10 cellular contexts compared by ENCODE assay signal in the genomic region with DNA sequence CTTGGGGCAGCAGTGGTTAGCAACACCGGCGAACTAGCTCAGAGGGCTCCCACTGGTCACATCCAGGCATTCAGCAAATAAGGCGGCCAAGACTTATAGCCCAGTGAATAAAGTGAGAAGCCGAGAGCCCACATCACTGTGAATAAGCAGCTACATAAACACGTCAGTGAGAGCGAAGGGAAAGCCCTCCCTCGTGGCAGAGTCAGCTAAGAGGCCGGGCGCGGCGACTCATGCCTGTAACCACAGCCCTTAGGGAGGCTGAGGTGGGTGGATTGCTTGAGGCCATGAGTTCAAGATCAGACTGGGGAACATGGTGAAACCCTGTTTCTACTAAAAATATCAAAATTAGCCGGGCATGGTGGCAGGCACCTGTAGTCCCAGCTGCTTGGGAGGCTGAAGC. TPM values are rescaled to one million over a fixed set of nuclear protein-coding genes. Genes with fewer than 3 reads are reported as not detected.
DNase-seq lines count a peak whose midpoint lies in the region; ATAC-seq and TF ChIP-seq lines count a peak whose summit lies in the region.
"Had no signal": no experiment of that assay in that cellular context is flagged by ENCODE, and none has a peak within 500 bp of the region (broad histone marks: within the 10 kb centered on the region; RNA-seq: fewer than 3 reads in every experiment).

No MANE protein-coding gene starts in this region.

- H3K4me2 ChIP-seq in IMR-90 (ENCODE audit: low read depth, low read length) = no peak overlapping the region
- H3K4me2 ChIP-seq: KMS-11 had no signal

- H3K36me3 ChIP-seq in IMR-90 (ENCODE audit: control insufficient read depth, insufficient read depth, low read length) (peaks cover 24% of the 10 kb centered on the region), sigmoid colon (peaks cover 0 to 33% (median 8%) of the 10 kb centered on the region in 4 donors)
- H3K36me3 ChIP-seq: breast epithelium had no signal

- no peak overlapping the region for H2BK120ac ChIP-seq in IMR-90 (ENCODE audit: low read depth, low read length)

- H3K14ac ChIP-seq in IMR-90 (replicated peaks; ENCODE audit: low read depth, low read length) = no peak overlapping the region

- no peak overlapping the region for H3K4me3 ChIP-seq in IMR-90 (ENCODE audit: insufficient read depth, low read depth, low read length)
- no peak overlapping the region for H3K4me3 ChIP-seq in fibroblast of mammary gland (ENCODE audit: control insufficient read depth, low read depth, low read length)
- no peak overlapping the region for H3K4me3 ChIP-seq in sigmoid colon
- H3K4me3 ChIP-seq: breast epithelium had no signal

- CTCF ChIA-PET in IMR-90 (lab: Yijun Ruan, JAX) = no interaction called here

- DNase-seq in IMR-90 (peak; percentile 86), fibroblast of mammary gland (ENCODE audit: low read depth) (peak; percentile 77), NCI-H748 (lab: John Stamatoyannopoulos, UW; ENCODE audit: unreplicated experiment) (no peak), AG20443 (ENCODE audit: low spot score) (no peak), sigmoid colon (no peak)
- DNase-seq in activated CD8-positive, alpha-beta memory T cell treated with anti-CD3 and anti-CD28 coated beads for 48 hours (ENCODE audit: low read depth in 2 of 3, low spot score in 2 of 3) = peak in 2 of 3 experiments; percentile 56 to 60
- DNase-seq in stimulated activated CD8-positive, alpha-beta memory T cell treated with anti-CD3 and anti-CD28 coated beads, Interleukin-4, amount 100 ng/mL, for 24 hours (ENCODE audit: low read depth) = peak; percentile 46
- DNase-seq: RPMI8226 had no signal

- dilution Hi-C loops in IMR-90 (cut with HindIII; ENCODE audit: low sequenced_read_pairs, unreplicated experiment) = no loop called here

- H3K79me1 ChIP-seq in IMR-90 (ENCODE audit: low read depth in 1 of 2, low read length in 2 of 2) = peaks cover 14 to 28% of the 10 kb centered on the region in 2 experiments

- in situ Hi-C loops in IMR-90 (cut with MboI; ENCODE audit: low sequenced_read_pairs) = no loop called here

- no peak overlapping the region for H2BK15ac ChIP-seq in IMR-90 (ENCODE audit: low read depth, low read length)

- TF ChIP-seq EP300 in sigmoid colon (IDR thresholded peaks at IDR 0.05) = no peak

- H3K4ac ChIP-seq in IMR-90 (ENCODE audit: low read depth, low read length) = no peak overlapping the region

- no peak overlapping the region for H4K8ac ChIP-seq in IMR-90 (ENCODE audit: low read depth in 2 of 2, low read length in 2 of 2)

- TF ChIP-seq POLR2A in IMR-90 (IDR thresholded peaks at IDR 0.05; ENCODE audit: low read depth, low read length) = no peak
- TF ChIP-seq POLR2A in sigmoid colon (IDR thresholded peaks at IDR 0.05) = no peak

- H3K23ac ChIP-seq in IMR-90 (ENCODE audit: low read depth, low read length) = no peak overlapping the region

- no peak overlapping the region for H2AK9ac ChIP-seq in IMR-90 (replicated peaks; ENCODE audit: low read depth, low read length, poor library complexity)

- H3K4me1 ChIP-seq in IMR-90 (ENCODE audit: control insufficient read depth, insufficient read depth, low read length) = peaks cover 3% of the 10 kb centered on the region
- H3K4me1 ChIP-seq in sigmoid colon = peaks cover 0 to 12% (median 6%) of the 10 kb centered on the region in 4 donors
- H3K4me1 ChIP-seq: breast epithelium had no signal

- H3K9me3 ChIP-seq in IMR-90 (ENCODE audit: control insufficient read depth, insufficient read depth, low read length) (no peaks in the 10 kb centered on the region), sigmoid colon (no peaks in the 10 kb centered on the region)
- H3K9me3 ChIP-seq: breast epithelium had no signal

- no peak overlapping the region for H2AFZ ChIP-seq in IMR-90 (replicated peaks; ENCODE audit: low read length, poor library complexity)

- no peak overlapping the region for H3K18ac ChIP-seq in IMR-90 (ENCODE audit: low read depth, low read length)

- BruUV-seq in IMR-90 (replicated peaks; lab: Mats Ljungman, UMichigan) = no TSS peak

- H4K20me1 ChIP-seq in IMR-90 (ENCODE audit: insufficient read depth, low read length) = peaks cover 34% of the 10 kb centered on the region

- POLR2A ChIA-PET in IMR-90 (lab: Charles Lee; ENCODE audit: unreplicated experiment) = no interaction called here

- no peaks in the 10 kb centered on the region for H3K27me3 ChIP-seq in IMR-90 (ENCODE audit: control insufficient read depth, insufficient read depth, low read length)
- H3K27me3 ChIP-seq in sigmoid colon = no peaks in the 10 kb centered on the region
- H3K27me3 ChIP-seq: breast epithelium had no signal

- 48% methylated on average over 7 of the region's 12 CpGs; no CpG with 5 or more reads in 1 of the 2 experiments for WGBS in IMR-90 (ENCODE audit: extremely low coverage in 2 of 2, insufficient read length in 1 of 2), 2 experiments
- WGBS in sigmoid colon, 2 donors = 78 to 86% methylated on average over 12 of the region's 12 CpGs

- TF ChIP-seq RAD21 in IMR-90 (IDR thresholded peaks at IDR 0.05; ENCODE audit: low read length) = no peak

- TF ChIP-seq CTCF in IMR-90 (conservative IDR thresholded peaks at IDR 0.05; ENCODE audit: low read depth, low read length) (no peak), fibroblast of mammary gland (conservative IDR thresholded peaks at IDR 0.05; ENCODE audit: control insufficient read depth, insufficient read depth, low read depth, low read length) (no peak), sigmoid colon (IDR thresholded peaks at IDR 0.05) (no peak)

- peak; percentile 36 for ATAC-seq in IMR-90 (ENCODE audit: low read depth)

- H2AK5ac ChIP-seq in IMR-90 (ENCODE audit: low read depth, low read length) = no peak overlapping the region

- no peak overlapping the region for H3K56ac ChIP-seq in IMR-90 (ENCODE audit: extremely low read depth, insufficient read depth, low read length)

- H4K91ac ChIP-seq in IMR-90 (ENCODE audit: insufficient read depth, low read depth, low read length) = no peak overlapping the region

- no peak overlapping the region for H3K27ac ChIP-seq in IMR-90 (ENCODE audit: insufficient read depth, low read length)
- H3K27ac ChIP-seq in sigmoid colon = no peak overlapping the region
- H3K27ac ChIP-seq: breast epithelium, KMS-11 had no signal

- H4K5ac ChIP-seq in IMR-90 (ENCODE audit: low read depth, low read length) = no peak overlapping the region

- no peak overlapping the region for H2BK5ac ChIP-seq in IMR-90 (ENCODE audit: low read depth, low read length, poor library complexity, severe bottlenecking)

- intact Hi-C loops in IMR-90 (cut with micrococcal nuclease) = no loop called here
- intact Hi-C loops in sigmoid colon (cut with DNase I) = no loop called here

- no peak overlapping the region for H2BK20ac ChIP-seq in IMR-90 (ENCODE audit: low read depth, low read length)

- H3K9ac ChIP-seq in IMR-90 (ENCODE audit: low read depth, low read length) = no peak overlapping the region
- H3K9ac ChIP-seq: KMS-11 had no signal

- peaks cover 10% of the 10 kb centered on the region for H3K9me1 ChIP-seq in IMR-90 (ENCODE audit: insufficient read depth, low read length)

TF ChIP-seq in IMR-90, 13 proteins besides CTCF, POLR2A, EP300 and RAD21:
- TF ChIP-seq SMC3 (IDR thresholded peaks at IDR 0.05; ENCODE audit: low read depth, low read length) (no peak), CEBPB (IDR thresholded peaks at IDR 0.05; ENCODE audit: low read depth, low read length) (no peak), NFE2L2 (IDR thresholded peaks at IDR 0.05; ENCODE audit: low read depth, low read length) (peak; percentile 46; the same call in 1 of the 2 replicates), FOS (IDR thresholded peaks at IDR 0.05; ENCODE audit: low read depth, low read length) (peak; percentile 20; the same call in 1 of the 2 replicates)

RNA-seq across cellular contexts. Expression of a gene that starts 5.2 kb away (rescaled TPM):
- 6.3 and 8.3 TPM in 2 replicates for total RNA-seq in IMR-90 (2012; rRNA removed)
- polyA plus RNA-seq in IMR-90 (2012; rRNA removed) = 22.1 and 23.0 TPM in 2 replicates
- polyA plus RNA-seq in IMR-90 (2012; cell fraction: cytosol; rRNA removed) = 18.3 and 27.2 TPM in 2 replicates
- polyA plus RNA-seq in IMR-90 (2012; cell fraction: nucleus; rRNA removed; ENCODE audit: low replicate concordance) = 193 and 430 TPM in 2 replicates
- total RNA-seq in sigmoid colon = 10 to 100 TPM; 10.7 to 26.9 (median 13.3) TPM
- 10 to 100 TPM in 1 of 3 donors, 1 to 10 TPM in 2; 6.0 to 36.9 (median 8.6) TPM for polyA plus RNA-seq in sigmoid colon

RNA-seq across cellular contexts. Expression of a gene that starts 37.0 kb away (rescaled TPM):
- total RNA-seq in IMR-90 (2012; rRNA removed) = not detected in 2 replicates
- 0.07 TPM in 1 of 2 replicates, not detected in the other for polyA plus RNA-seq in IMR-90 (2012; rRNA removed)
- 0.10 TPM in 1 of 2 replicates, not detected in the other for polyA plus RNA-seq in IMR-90 (2012; cell fraction: cytosol; rRNA removed)
- polyA plus RNA-seq in IMR-90 (2012; cell fraction: nucleus; rRNA removed; ENCODE audit: low replicate concordance) = 0.26 and 0.51 TPM in 2 replicates
- under 1 TPM in 2 of 4 donors, not detected in 2; 0.33 to 0.68 TPM for total RNA-seq in sigmoid colon
- 10 to 100 TPM in 1 of 3 donors, 1 to 10 TPM in 2; 3.0 to 13.6 (median 4.2) TPM for polyA plus RNA-seq in sigmoid colon

RNA-seq across cellular contexts. Expression of a gene that starts 37.8 kb away (rescaled TPM):
- total RNA-seq in IMR-90 (2012; rRNA removed) (16.7 and 38.9 TPM in 2 replicates), sigmoid colon (10 to 100 TPM; 21.1 to 49.8 (median 29.9) TPM)
- polyA plus RNA-seq in IMR-90 (2012; rRNA removed) (36.1 and 36.5 TPM in 2 replicates), sigmoid colon (10 to 100 TPM in 2 of 3 donors, 1 to 10 TPM in 1; 9.6 to 31.8 (median 20.1) TPM)
- 28.4 and 31.1 TPM in 2 replicates for polyA plus RNA-seq in IMR-90 (2012; cell fraction: cytosol; rRNA removed)
- polyA plus RNA-seq in IMR-90 (2012; cell fraction: nucleus; rRNA removed; ENCODE audit: low replicate concordance) = 107 and 146 TPM in 2 replicates

RNA-seq across cellular contexts. Expression of a gene that starts 53.0 kb away (rescaled TPM):
- total RNA-seq in IMR-90 (2012; rRNA removed) = 31.7 and 32.8 TPM in 2 replicates
- polyA plus RNA-seq in IMR-90 (2012; rRNA removed) = 50.1 and 50.5 TPM in 2 replicates
- 40.6 and 60.0 TPM in 2 replicates for polyA plus RNA-seq in IMR-90 (2012; cell fraction: cytosol; rRNA removed)
- polyA plus RNA-seq in IMR-90 (2012; cell fraction: nucleus; rRNA removed; ENCODE audit: low replicate concordance) = 20.9 and 27.0 TPM in 2 replicates
- 10 to 100 TPM in 2 of 4 donors, 1 to 10 TPM in 2; 7.4 to 13.8 (median 10.8) TPM for total RNA-seq in sigmoid colon
- polyA plus RNA-seq in sigmoid colon = 10 to 100 TPM; 18.6 to 53.0 (median 23.8) TPM

Comparison
In these comparisons a context has a peak if more than half of its experiments do, and no peak if none do; other contexts are left out.
1. DNase-seq: peak in IMR-90 (single experiment), activated CD8-positive, alpha-beta memory T cell treated with anti-CD3 and anti-CD28 coated beads for 48 hours (2 of 3), fibroblast of mammary gland (single experiment) and stimulated activated CD8-positive, alpha-beta memory T cell treated with anti-CD3 and anti-CD28 coated beads, Interleukin-4, amount 100 ng/mL, for 24 hours (single experiment); none in NCI-H748 (single experiment), AG20443 (single experiment) and sigmoid colon (single experiment).